11 cellular contexts compared by ENCODE assay signal in genomic region chr2:48423376-48423775, GRCh38. TPM values are rescaled to one million over a fixed set of nuclear protein-coding genes. Genes with fewer than 3 reads are reported as not detected.
DNase-seq lines count a peak whose midpoint lies in the region; ATAC-seq and TF ChIP-seq lines count a peak whose summit lies in the region.
"Had no signal": no experiment of that assay in that cellular context is flagged by ENCODE, and none has a peak within 500 bp of the region (broad histone marks: within the 10 kb centered on the region; RNA-seq: fewer than 3 reads in every experiment).

No MANE protein-coding gene starts in this region.

- H3K4me2 ChIP-seq in neuronal stem cell (ENCODE audit: insufficient read depth, low read length, poor library complexity, severe bottlenecking) = no peak overlapping the region

- H2BK120ac ChIP-seq in neuronal stem cell (ENCODE audit: low read depth, low read length) = no peak overlapping the region

- no peak for TF ChIP-seq CTCF in cardiac fibroblast (IDR thresholded peaks at IDR 0.05; ENCODE audit: low read depth, low read length)

- H2BK15ac ChIP-seq in neuronal stem cell (ENCODE audit: low read length) = no peak overlapping the region

- H3K9me3 ChIP-seq in neuronal stem cell (replicated peaks in 1 of 2; ENCODE audit: control insufficient read depth in 2 of 2, insufficient read depth in 1 of 2, low read depth in 1 of 2, low read length in 2 of 2) = no peaks in the 10 kb centered on the region

- no peak overlapping the region for H3K18ac ChIP-seq in neuronal stem cell (ENCODE audit: low read length)

- H4K91ac ChIP-seq in neuronal stem cell (ENCODE audit: low read depth, low read length, poor library complexity) = no peak overlapping the region

- no peak overlapping the region for H3K9ac ChIP-seq in neuronal stem cell (ENCODE audit: low read depth, low read length, poor library complexity)

- H3K4me3 ChIP-seq in cardiac fibroblast (replicated peaks in 1 of 2; ENCODE audit: low read depth in 2 of 2, low read length in 2 of 2) (no peak overlapping the region), neuronal stem cell (ENCODE audit: low read length in 2 of 2) (no peak overlapping the region)

- H2BK5ac ChIP-seq in neuronal stem cell (ENCODE audit: low read length) = no peak overlapping the region

- no peak overlapping the region for H2AK5ac ChIP-seq in neuronal stem cell (ENCODE audit: low read depth, low read length)

- ATAC-seq in HG02763 (IDR thresholded peaks at IDR 0.05; ENCODE audit: unreplicated experiment) (no peak), HG03280 (IDR thresholded peaks at IDR 0.05; ENCODE audit: unreplicated experiment) (no peak)

- DNase-seq in EL (peak; percentile 73), NCI-H460 (ENCODE audit: extremely low read depth, low read depth) (peak; percentile 24), cardiac fibroblast (ENCODE audit: low read depth in 2 of 2) (peak; percentile 56 to 93), neuronal stem cell (ENCODE audit: low spot score) (no peak), GM19240 (ENCODE audit: insufficient read length, low spot score) (no peak), NCI-H1436 treated with DMSO at 0.1 percent for 48 hours (lab: John Stamatoyannopoulos, UW) (no peak)
- DNase-seq: activated CD4-positive, alpha-beta T cell treated with anti-CD3 and anti-CD28 coated beads, Interleukin-2, amount 50 U/mL, for 4 hours; NCI-H2081; retina had no signal

- no peaks in the 10 kb centered on the region for H3K27me3 ChIP-seq in neuronal stem cell (ENCODE audit: control insufficient read depth in 3 of 3, insufficient read depth in 3 of 3, low read depth in 1 of 3, low read length in 3 of 3)

- no peak overlapping the region for H3K23ac ChIP-seq in neuronal stem cell (ENCODE audit: low read depth, low read length, poor library complexity)

- H2AFZ ChIP-seq in neuronal stem cell (ENCODE audit: low read length) = peak overlapping the region; percentile 1

- H2BK12ac ChIP-seq in neuronal stem cell (ENCODE audit: low read length) = no peak overlapping the region

- no peak overlapping the region for H3K14ac ChIP-seq in neuronal stem cell (ENCODE audit: low read length)

- H4K8ac ChIP-seq in neuronal stem cell (ENCODE audit: low read depth, low read length) = no peak overlapping the region

- no peak overlapping the region for H3K4ac ChIP-seq in neuronal stem cell (ENCODE audit: low read length)

- H3K79me1 ChIP-seq in neuronal stem cell (ENCODE audit: low read depth, low read length) = no peaks in the 10 kb centered on the region

- no CpG with 5 or more reads among the region's 3 CpGs for WGBS in neuronal stem cell (ENCODE audit: extremely low coverage in 2 of 2, insufficient read length in 2 of 2, insufficient replicate concordance in 1 of 2), 2 donors

- no peak overlapping the region for H3K27ac ChIP-seq in neuronal stem cell (replicated peaks; ENCODE audit: low read length)

- no peaks in the 10 kb centered on the region for H3K36me3 ChIP-seq in neuronal stem cell (replicated peaks in 1 of 2; ENCODE audit: control insufficient read depth in 2 of 2, insufficient read depth in 2 of 2, low read length in 2 of 2)

- peaks cover 3 to 4% of the 10 kb centered on the region in 2 donors for H3K4me1 ChIP-seq in neuronal stem cell (ENCODE audit: control insufficient read depth in 2 of 2, insufficient read depth in 1 of 2, low read depth in 1 of 2, low read length in 2 of 2)

RNA-seq across cellular contexts. Expression of gene PPP1R21, which starts 17.2 kb away (rescaled TPM):
- 9.6 and 10.0 TPM in 2 replicates for total RNA-seq in NCI-H460 (2014; rRNA removed; shearing (Covaris generic))
- 17.4 and 18.5 TPM in 2 replicates for polyA plus RNA-seq in NCI-H460 (2014; cell fraction: nucleus; rRNA removed)
- polyA plus RNA-seq in neuronal stem cell (2013, experiment 1 of 2) = 11.5 TPM
- 11.0 TPM for polyA plus RNA-seq in neuronal stem cell (2013, experiment 2 of 2)

Comparison
In these comparisons a context has a peak if more than half of its experiments do, and no peak if none do; other contexts are left out.
1. DNase-seq: peak in EL (single experiment), NCI-H460 (single experiment) and cardiac fibroblast (2 of 2); none in neuronal stem cell (single experiment), GM19240 (single experiment) and NCI-H1436 treated with DMSO at 0.1 percent for 48 hours (single experiment).